ENCODE assay signal across 29 cellular contexts in the genomic region with DNA sequence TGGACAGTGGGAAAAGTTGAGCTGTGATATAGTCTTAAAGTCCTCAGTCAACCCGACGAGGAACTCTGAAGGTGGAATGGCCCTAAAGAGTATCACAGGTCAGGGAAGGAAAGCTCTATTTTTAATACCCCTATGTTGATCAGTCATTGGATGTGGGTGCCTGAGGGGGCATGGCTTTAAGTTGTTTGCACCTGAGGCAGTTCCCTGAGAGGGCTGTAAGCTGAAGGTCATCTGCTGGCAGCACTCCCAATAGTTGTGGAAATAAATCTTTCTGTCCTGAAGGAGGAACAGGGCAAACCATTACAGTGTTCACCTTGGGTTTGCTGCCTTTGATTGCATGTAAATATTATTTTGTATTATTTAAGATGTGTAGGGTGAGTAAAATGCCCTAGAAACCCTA.
"Had no signal": no experiment of that assay in that cellular context is flagged by ENCODE, and none has a peak within 500 bp of the region (broad histone marks: within the 10 kb centered on the region; RNA-seq: fewer than 3 reads in every experiment).

No MANE protein-coding gene starts in this region.

- DNase-seq: activated CD4-positive, alpha-beta T cell treated with anti-CD3 and anti-CD28 coated beads, Interleukin-2, amount 50 U/mL, for 1 hour; activated CD8-positive, alpha-beta T cell treated with anti-CD3 and anti-CD28 coated beads for 36 hours; activated gamma-delta T cell treated with Interleukin-2 at 50 U/mL for 16 hours; activated naive CD8-positive, alpha-beta T cell treated with anti-CD3 and anti-CD28 coated beads for 36 hours; activated T-cell treated with anti-CD3 and anti-CD28 coated beads, Interleukin-2, amount 50 U/mL, for 4 hours; adrenal gland; aorta; cortex of kidney; effector memory CD8-positive, alpha-beta T cell; erythroblast; islet precursor cell; left ventricle myocardium superior; right lobe of liver; stimulated activated CD4-positive, alpha-beta T cell treated with anti-CD3 and anti-CD28 coated beads, Interleukin-2, amount 100 ng/mL, for 48 hours; stimulated activated naive CD8-positive, alpha-beta T cell treated with anti-CD3 and anti-CD28 coated beads, Interleukin-15, Interleukin-2, amounts not matched to agents 100 U/mL and 50 U/mL, for 24 hours; SW 1271; T1000; uterus had no signal

- ATAC-seq: activated CD8-positive, alpha-beta T cell treated with anti-CD3 and anti-CD28 coated beads for 36 hours; activated T-cell treated with anti-CD3 and anti-CD28 coated beads, Interleukin-2, amount 50 U/mL, for 4 hours; activated T-helper 17 cell treated with anti-CD3 and anti-CD28 coated beads, Interleukin-2, amount 50 U/mL, for 72 hours; effector memory CD8-positive, alpha-beta T cell; gastroesophageal sphincter; left ventricle myocardium superior; right lobe of liver; stimulated activated naive CD8-positive, alpha-beta T cell treated with anti-CD3 and anti-CD28 coated beads, Interleukin-15, Interleukin-2, amounts not matched to agents 100 U/mL and 50 U/mL, for 24 hours; WTC11 had no signal

- H3K27ac Mint-ChIP-seq: activated naive CD8-positive, alpha-beta T cell treated with anti-CD3 and anti-CD28 coated beads for 36 hours; activated T-helper 17 cell treated with anti-CD3 and anti-CD28 coated beads, Interleukin-2, amount 50 U/mL, for 72 hours; brain; nephron; progenitor cell of endocrine pancreas; T-helper 1 cell treated with Interleukin-12 subunit alpha and Interleukin-12 subunit beta and Interleukin-4 antibody, amounts not matched to agents 30 μg/mL and 1 μg/mL, for 36 hours; type B pancreatic cell; WTC11 had no signal

- H3K9me3 Mint-ChIP-seq: activated CD8-positive, alpha-beta T cell treated with anti-CD3 and anti-CD28 coated beads for 36 hours; activated T-cell treated with anti-CD3 and anti-CD28 coated beads, Interleukin-2, amount 50 U/mL, for 4 hours; effector memory CD8-positive, alpha-beta T cell had no signal

- H3K36me3 ChIP-seq: adrenal gland, cardiac muscle cell, gastroesophageal sphincter, right lobe of liver, thoracic aorta, uterus had no signal

- H3K27me3 ChIP-seq: adrenal gland, cardiac muscle cell, gastroesophageal sphincter, hepatocyte, right lobe of liver, uterus had no signal

- H3K4me3 Mint-ChIP-seq: activated CD8-positive, alpha-beta T cell treated with anti-CD3 and anti-CD28 coated beads for 36 hours; activated naive CD8-positive, alpha-beta T cell treated with anti-CD3 and anti-CD28 coated beads for 36 hours; activated T-cell treated with anti-CD3 and anti-CD28 coated beads, Interleukin-2, amount 50 U/mL, for 4 hours; activated T-helper 17 cell treated with anti-CD3 and anti-CD28 coated beads, Interleukin-2, amount 50 U/mL, for 72 hours; brain; effector memory CD8-positive, alpha-beta T cell; nephron; T-helper 1 cell treated with Interleukin-12 subunit alpha and Interleukin-12 subunit beta and Interleukin-4 antibody, amounts not matched to agents 30 μg/mL and 1 μg/mL, for 36 hours; type B pancreatic cell; WTC11 had no signal

- H3K4me3 ChIP-seq: adrenal gland, cardiac muscle cell, gastroesophageal sphincter, hepatocyte, right lobe of liver, thoracic aorta, uterus had no signal

- H3K4me1 ChIP-seq: adrenal gland, gastroesophageal sphincter, right lobe of liver, uterus had no signal

- H3K27ac ChIP-seq: adrenal gland, cardiac muscle cell, gastroesophageal sphincter, hepatocyte, right lobe of liver, thoracic aorta, uterus had no signal

- H3K36me3 Mint-ChIP-seq: brain, type B pancreatic cell, WTC11 had no signal

- H3K9me3 ChIP-seq: adrenal gland, gastroesophageal sphincter, right lobe of liver, thoracic aorta, uterus had no signal

- H3K4me1 Mint-ChIP-seq: brain, nephron had no signal

- H3K27me3 Mint-ChIP-seq: activated CD8-positive, alpha-beta T cell treated with anti-CD3 and anti-CD28 coated beads for 36 hours; activated naive CD8-positive, alpha-beta T cell treated with anti-CD3 and anti-CD28 coated beads for 36 hours; activated T-helper 17 cell treated with anti-CD3 and anti-CD28 coated beads, Interleukin-2, amount 50 U/mL, for 72 hours; effector memory CD8-positive, alpha-beta T cell; progenitor cell of endocrine pancreas; type B pancreatic cell had no signal
